In genomic region chr7:95999481-95999880, GRCh38 we compare ENCODE assay signal across 25 cellular contexts.
"Had no signal": no experiment of that assay in that cellular context is flagged by ENCODE, and none has a peak within 500 bp of the region (broad histone marks: within the 10 kb centered on the region; RNA-seq: fewer than 3 reads in every experiment).

No MANE protein-coding gene starts in this region.

- DNase-seq: activated CD4-positive, alpha-beta T cell treated with anti-CD3 and anti-CD28 coated beads for 4 hours; activated CD4-positive, alpha-beta T cell treated with anti-CD3 and anti-CD28 coated beads, Interleukin-2, amount 50 U/mL, for 4 hours; activated effector memory CD4-positive, alpha-beta T cell treated with Interleukin-2 at 50 U/mL for 16 hours; activated naive CD4-positive, alpha-beta T cell treated with Interleukin-2 at 50 U/mL for 16 hours; activated T-cell treated with anti-CD3 and anti-CD28 coated beads for 4 hours; anterior cingulate cortex; body of pancreas; dorsolateral prefrontal cortex; effector memory CD8-positive, alpha-beta T cell; foreskin melanocyte; left lung; lower lobe of right lung; mesenchymal stem cell; posterior cingulate gyrus; right cardiac atrium; spleen; stimulated activated naive CD4-positive, alpha-beta T cell treated with Interleukin-2 at 50 U/mL for 16 hours; T-helper 1 cell; transverse colon had no signal

- H3K27ac ChIP-seq: body of pancreas, cardiac muscle cell, coronary artery, dorsolateral prefrontal cortex, left lung, lower lobe of right lung, spleen, transverse colon, VCaP had no signal

- FAIRE-seq: islet of Langerhans had no signal

- ATAC-seq: body of pancreas; effector memory CD8-positive, alpha-beta T cell; esophagus mucosa; left lung; lower lobe of right lung; natural killer cell treated with Interleukin-12 subunit alpha and Interleukin-12 subunit beta and Interleukin-15 and Interleukin-18, amount 100 ng/mL, for 72 hours; right cardiac atrium had no signal

- H3K9me3 ChIP-seq: body of pancreas, left lung, lower lobe of right lung, spleen, transverse colon had no signal

- H3K4me1 ChIP-seq: body of pancreas, left lung, lower lobe of right lung, spleen, transverse colon had no signal

- H3K4me3 ChIP-seq: body of pancreas, cardiac muscle cell, coronary artery, dorsolateral prefrontal cortex, left lung, lower lobe of right lung, spleen, transverse colon had no signal

- H3K27me3 ChIP-seq: body of pancreas, cardiac muscle cell, dorsolateral prefrontal cortex, left lung, spleen, transverse colon had no signal

- H3K36me3 ChIP-seq: cardiac muscle cell, left lung, lower lobe of right lung, spleen, transverse colon had no signal
